ENCODE assay signal across 20 cellular contexts in the genomic region with DNA sequence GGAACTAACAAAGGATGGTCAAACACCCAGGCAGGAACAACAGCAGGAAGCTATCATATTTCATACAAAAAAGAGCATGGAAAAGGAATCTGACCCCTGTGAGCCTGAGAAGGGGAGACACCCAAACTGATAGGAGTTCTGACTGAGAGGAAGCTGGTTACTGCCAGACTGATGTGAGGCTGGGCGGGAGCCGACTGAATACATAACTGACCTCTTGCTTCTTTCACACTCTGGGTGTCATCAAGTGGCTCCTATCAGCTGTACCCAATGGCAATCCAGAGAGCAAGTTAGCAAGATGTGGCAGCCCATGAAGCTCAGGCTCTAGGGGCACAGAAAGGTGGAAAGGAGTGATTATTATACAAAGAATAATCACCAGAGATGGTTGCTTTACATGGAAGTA.
"Had no signal": no experiment of that assay in that cellular context is flagged by ENCODE, and none has a peak within 500 bp of the region (broad histone marks: within the 10 kb centered on the region; RNA-seq: fewer than 3 reads in every experiment).

No MANE protein-coding gene starts in this region.

- H3K27ac ChIP-seq: body of pancreas, lower lobe of right lung, parathyroid adenoma, sigmoid colon, transverse colon, uterus had no signal

- ATAC-seq: activated T-cell treated with anti-CD3 and anti-CD28 coated beads, Interleukin-2, amount 50 U/mL, for 4 hours; body of pancreas; lower lobe of right lung; natural killer cell; stimulated activated naive CD8-positive, alpha-beta T cell treated with anti-CD3 and anti-CD28 coated beads, Interleukin-15, Interleukin-2, amounts not matched to agents 100 U/mL and 50 U/mL, for 24 hours had no signal

- H3K4me3 ChIP-seq: body of pancreas, lower lobe of right lung, sigmoid colon, transverse colon, uterus had no signal

- H3K27me3 ChIP-seq: body of pancreas, sigmoid colon, transverse colon, uterus had no signal

- H3K9me3 ChIP-seq: body of pancreas, lower lobe of right lung, sigmoid colon, transverse colon, uterus had no signal

- H3K36me3 ChIP-seq: lower lobe of right lung, sigmoid colon, transverse colon, uterus had no signal

- DNase-seq: activated CD4-positive, alpha-beta T cell treated with anti-CD3 and anti-CD28 coated beads, Interleukin-2, amount 50 U/mL, for 1 hour; activated CD4-positive, CD25-positive, alpha-beta regulatory T cell treated with anti-CD3 and anti-CD28 coated beads, Interleukin-2, amount 50 U/mL, for 72 hours; activated CD8-positive, alpha-beta memory T cell treated with anti-CD3 and anti-CD28 coated beads, Interleukin-2, amount 50 U/mL, for 4 hours; activated naive CD4-positive, alpha-beta T cell treated with anti-CD3 and anti-CD28 coated beads for 36 hours; activated T-cell treated with anti-CD3 and anti-CD28 coated beads, Interleukin-2, amount 50 U/mL, for 4 hours; body of pancreas; erythroblast; foreskin melanocyte; glutamatergic neuron; hippocampal formation; lower lobe of right lung; natural killer cell; sigmoid colon; stimulated activated CD8-positive, alpha-beta memory T cell treated with anti-CD3 and anti-CD28 coated beads, Interleukin-4, amount 100 ng/mL, for 48 hours; stimulated activated naive CD8-positive, alpha-beta T cell treated with anti-CD3 and anti-CD28 coated beads, Interleukin-15, Interleukin-2, amounts not matched to agents 100 U/mL and 50 U/mL, for 24 hours; substantia nigra; T-helper 9 cell; transverse colon; uterus had no signal

- H3K4me1 ChIP-seq: body of pancreas, lower lobe of right lung, parathyroid adenoma, sigmoid colon, transverse colon, uterus had no signal
